In genomic region chr12:64798165-64798564, GRCh38 we compare ENCODE assay signal across 6 cellular contexts. TPM values are rescaled to one million over a fixed set of nuclear protein-coding genes. Genes with fewer than 3 reads are reported as not detected.
"Had no signal": no experiment of that assay in that cellular context is flagged by ENCODE, and none has a peak within 500 bp of the region (broad histone marks: within the 10 kb centered on the region; RNA-seq: fewer than 3 reads in every experiment).

No MANE protein-coding gene starts in this region.

- H3K9me3 Mint-ChIP-seq: IgD-negative memory B cell had no signal

- H3K4me3 ChIP-seq: K562 had no signal

- H3K27ac Mint-ChIP-seq: IgD-negative memory B cell had no signal

- DNase-seq: IMR-90, KBM-7, KG1 had no signal

- H3K27ac ChIP-seq: HL-60 had no signal

- ATAC-seq: K562 had no signal

- H3K4me3 Mint-ChIP-seq: IgD-negative memory B cell had no signal

RNA-seq across cellular contexts. Expression of gene TBC1D30, which starts 26.3 kb away (rescaled TPM):
- polyA plus RNA-seq: IgD-negative memory B cell had no signal
